ENCODE assay signal across 1 cellular context in genomic region chr9:116589392-116590354, GRCh38.
TF ChIP-seq lines count a peak whose summit lies in the region.

No MANE protein-coding gene starts in this region.

TF ChIP-seq in K562, 482 proteins besides CTCF, POLR2A, EP300 and RAD21 (continued from another document):
- TF ChIP-seq ATF7 (IDR thresholded peaks at IDR 0.05), result peak; percentile 30; the same call in 1 of the 2 replicates
- TF ChIP-seq GATAD2B (IDR thresholded peaks at IDR 0.05; ENCODE audit: borderline replicate concordance), result no peak
- TF ChIP-seq TEAD2 (tag; IDR thresholded peaks at IDR 0.05), result no peak
- peak; percentile 35; the same call in 1 of the 2 replicates for TF ChIP-seq ZNF316 (IDR thresholded peaks at IDR 0.05)
- no peak for TF ChIP-seq ZNF140 (CRISPR knock-in tag; IDR thresholded peaks at IDR 0.05)
- no peak for TF ChIP-seq ZNF324 (CRISPR knock-in tag; IDR thresholded peaks at IDR 0.05)
- TF ChIP-seq ELK1 (CRISPR knock-in tag; IDR thresholded peaks at IDR 0.05), result no peak
- TF ChIP-seq ZNF174 (CRISPR knock-in tag; IDR thresholded peaks at IDR 0.05), result no peak
- 0 out of 2 replicates have a peak, but pooled peaks have one; percentile 26 for TF ChIP-seq JUND (IDR thresholded peaks at IDR 0.05; ENCODE audit: borderline replicate concordance, low read depth, low read length)
- peak; percentile 47; the same call in 1 of the 3 replicates for TF ChIP-seq JUND (tag; IDR thresholded peaks at IDR 0.05; ENCODE audit: borderline replicate concordance, low read depth, low read length)
- TF ChIP-seq FOXK2 (conservative IDR thresholded peaks at IDR 0.05 in 1 of 2, IDR thresholded peaks at IDR 0.05 in 1 of 2; ENCODE audit: low read depth in 2 of 2), result 0 out of 4 replicates have a peak, but pooled peaks of 1 of the 2 experiments have one; percentile 49
- TF ChIP-seq ZZZ3 (IDR thresholded peaks at IDR 0.05), result no peak
- no peak for TF ChIP-seq PHTF2 (CRISPR knock-in tag; IDR thresholded peaks at IDR 0.05)
- no peak for TF ChIP-seq PHF20 (IDR thresholded peaks at IDR 0.05; ENCODE audit: partially characterized antibody)
- no peak for TF ChIP-seq SAP30 (IDR thresholded peaks at IDR 0.05; ENCODE audit: borderline replicate concordance, insufficient read depth, low read depth, low read length, poor library complexity, severe bottlenecking)
- no peak for TF ChIP-seq ZNF644 (tag; IDR thresholded peaks at IDR 0.05; ENCODE audit: low read depth)
- 0 out of 2 replicates have a peak, but pooled peaks have one; percentile 16 for TF ChIP-seq MAFF (IDR thresholded peaks at IDR 0.05; ENCODE audit: low read length)
